In the genomic region with DNA sequence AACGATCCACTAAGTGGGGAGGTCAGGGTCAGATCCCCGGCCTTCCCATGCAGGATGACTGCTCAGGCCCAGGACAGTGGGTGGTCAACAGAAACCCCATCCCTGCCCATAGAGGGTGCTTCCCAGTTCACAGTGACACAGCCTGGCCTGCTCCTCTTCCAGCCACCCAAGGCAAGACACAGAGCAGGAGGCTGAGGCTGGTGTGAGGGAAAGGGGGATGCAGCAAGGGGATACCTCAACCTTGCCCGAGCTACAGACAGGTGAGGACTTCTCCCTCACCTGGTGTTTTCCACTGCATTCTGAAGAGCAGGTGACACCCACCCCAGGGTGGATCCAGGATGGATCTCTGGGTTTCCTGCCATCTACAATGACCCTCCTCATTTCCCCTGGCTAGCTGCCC, we compare ENCODE assay signal across 16 cellular contexts.
"Had no signal": no experiment of that assay in that cellular context is flagged by ENCODE, and none has a peak within 500 bp of the region (broad histone marks: within the 10 kb centered on the region; RNA-seq: fewer than 3 reads in every experiment).

No MANE protein-coding gene starts in this region.

- H3K27ac ChIP-seq: colonic mucosa, hepatocyte, parathyroid adenoma, skin epidermis, upper lobe of left lung, vagina had no signal

- DNase-seq: colonic mucosa; effector CD4-positive, alpha-beta T cell; endodermal cell; foreskin melanocyte; left colon; left ventricle myocardium superior; mesendoderm; naive B cell; stimulated activated CD4-positive, alpha-beta T cell treated with anti-CD3 and anti-CD28 coated beads, Interleukin-12 subunit alpha, Interleukin-12 subunit beta, amount 100 ng/mL, for 4 hours; stimulated activated naive CD4-positive, alpha-beta T cell had no signal

- H3K27ac Mint-ChIP-seq: endodermal cell, naive B cell had no signal

- H3K4me3 Mint-ChIP-seq: endodermal cell, naive B cell had no signal

- H3K36me3 ChIP-seq: colonic mucosa, sigmoid colon, upper lobe of left lung, vagina had no signal

- H3K9me3 ChIP-seq: colonic mucosa had no signal

- ATAC-seq: left colon, left ventricle myocardium superior had no signal

- H2AFZ ChIP-seq: hepatocyte, parathyroid adenoma had no signal

- H3K4me3 ChIP-seq: colonic mucosa, hepatocyte, sigmoid colon, skin epidermis, upper lobe of left lung, vagina had no signal

- H3K4me1 Mint-ChIP-seq: endodermal cell, naive B cell had no signal

- H3K4me1 ChIP-seq: parathyroid adenoma, upper lobe of left lung, vagina had no signal

- H3K9ac ChIP-seq: parathyroid adenoma had no signal

- H3K36me3 Mint-ChIP-seq: naive B cell had no signal

- H3K27me3 ChIP-seq: colonic mucosa, hepatocyte, sigmoid colon, upper lobe of left lung, vagina had no signal

- H3K79me2 ChIP-seq: hepatocyte, parathyroid adenoma had no signal
